17 cellular contexts compared by ENCODE assay signal in the genomic region with DNA sequence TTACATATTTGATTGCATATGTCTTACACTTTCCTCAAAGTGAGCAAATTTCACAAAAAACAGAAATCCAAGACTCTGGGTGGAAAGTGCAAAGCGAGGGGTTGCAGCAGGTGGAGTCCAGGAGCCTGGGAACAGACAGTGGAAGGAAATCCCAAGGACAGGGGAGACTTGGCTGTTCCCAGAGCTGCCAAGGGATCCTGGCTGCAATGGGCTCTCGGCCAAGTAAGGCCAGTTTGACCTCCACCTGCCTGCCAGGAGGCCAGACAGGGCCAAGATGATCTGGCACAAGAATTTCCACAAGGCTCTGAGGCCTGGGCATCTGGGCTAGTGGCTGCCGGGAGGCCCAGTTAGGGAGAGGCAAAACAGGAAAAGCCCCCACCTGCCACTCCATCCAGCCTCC. TPM values are rescaled to one million over a fixed set of nuclear protein-coding genes. Genes with fewer than 3 reads are reported as not detected.
DNase-seq lines count a peak whose midpoint lies in the region; ATAC-seq, FAIRE-seq and TF ChIP-seq lines count a peak whose summit lies in the region.
"Had no signal": no experiment of that assay in that cellular context is flagged by ENCODE, and none has a peak within 500 bp of the region (broad histone marks: within the 10 kb centered on the region; RNA-seq: fewer than 3 reads in every experiment).

No MANE protein-coding gene starts in this region.

- H3K9me3 ChIP-seq in BLaER1 (no peaks in the 10 kb centered on the region), skeletal muscle tissue (ENCODE audit: control insufficient read depth in 3 of 3, low read length in 3 of 3) (no peaks in the 10 kb centered on the region), kidney (ENCODE audit: control insufficient read depth in 1 of 2, low read length in 2 of 2) (no peaks in the 10 kb centered on the region)
- H3K9me3 ChIP-seq: spleen, upper lobe of right lung had no signal

- ATAC-seq in left cardiac atrium (peak; percentile 14 to 28), GM18907 (IDR thresholded peaks at IDR 0.05; ENCODE audit: unreplicated experiment) (no peak)
- ATAC-seq: activated CD8-positive, alpha-beta T cell treated with anti-CD3 and anti-CD28 coated beads for 36 hours; HCT116; upper lobe of right lung had no signal

- FAIRE-seq in kidney (lab: Jason Lieb, UNC): no peak

- no peak overlapping the region for H3K4me2 ChIP-seq in BLaER1

- TF ChIP-seq CTCF in kidney (IDR thresholded peaks at IDR 0.05; ENCODE audit: borderline replicate concordance, extremely low read depth, insufficient read depth): no peak

- intact Hi-C loops in left cardiac atrium (cut with DNase I): no loop called here
- intact Hi-C loops in kidney (cut with DNase I): no loop called here

- H3K4me1 ChIP-seq in BLaER1 (peaks cover 30% of the 10 kb centered on the region), skeletal muscle tissue (ENCODE audit: control insufficient read depth in 3 of 3, insufficient read depth in 3 of 3, low read length in 3 of 3) (peaks cover 28 to 46% (median 46%) of the 10 kb centered on the region in 3 donors), kidney (ENCODE audit: control insufficient read depth in 1 of 2, insufficient read depth in 1 of 2, low read depth in 1 of 2, low read length in 2 of 2) (peaks cover 0 to 6% of the 10 kb centered on the region in 2 donors)

- H3K9ac ChIP-seq in BLaER1 (no peak overlapping the region), skeletal muscle tissue (ENCODE audit: low read depth in 1 of 3, low read length in 3 of 3) (peak overlapping the region in 1 of 3 donors; percentile 64), kidney (ENCODE audit: low read length in 2 of 2) (no peak overlapping the region)

- no peaks in the 10 kb centered on the region for H3K27me3 ChIP-seq in BLaER1
- no peaks in the 10 kb centered on the region for H3K27me3 ChIP-seq in skeletal muscle tissue (ENCODE audit: control insufficient read depth in 3 of 3, insufficient read depth in 3 of 3, low read length in 3 of 3)
- H3K27me3 ChIP-seq: spleen, upper lobe of right lung had no signal

- peaks cover 100% of the 10 kb centered on the region for H4K20me1 ChIP-seq in BLaER1

- H3K36me3 ChIP-seq in BLaER1 (peaks cover 88% of the 10 kb centered on the region), skeletal muscle tissue (ENCODE audit: control insufficient read depth in 3 of 3, insufficient read depth in 3 of 3, low read length in 3 of 3) (no peaks in the 10 kb centered on the region), kidney (ENCODE audit: control insufficient read depth in 1 of 2, insufficient read depth in 2 of 2, low read length in 2 of 2) (no peaks in the 10 kb centered on the region)
- H3K36me3 ChIP-seq: spleen, upper lobe of right lung had no signal

- H3K27ac ChIP-seq in BLaER1: peak overlapping the region; percentile 29; the same call in 1 of the 2 replicates
- H3K27ac ChIP-seq in angular gyrus (ENCODE audit: low read depth, low read length): peak overlapping the region; percentile 87
- peak overlapping the region; percentile 39 for H3K27ac ChIP-seq in skeletal muscle tissue (ENCODE audit: low read depth, low read length)
- H3K27ac ChIP-seq in kidney (ENCODE audit: low read depth in 2 of 2, low read length in 2 of 2): no peak overlapping the region
- H3K27ac ChIP-seq: upper lobe of right lung, WERI-Rb-1 had no signal

- H3K4me3 ChIP-seq in BLaER1 (no peak overlapping the region), skeletal muscle tissue (ENCODE audit: low read length in 3 of 3) (no peak overlapping the region), kidney (ENCODE audit: low read length in 2 of 2) (no peak overlapping the region)
- H3K4me3 ChIP-seq: lung, spleen, upper lobe of right lung had no signal

- no peak for DNase-seq in left cardiac atrium
- no peak for DNase-seq in GOT3 (lab: John Stamatoyannopoulos, UW)
- DNase-seq in kidney: no peak
- no peak for DNase-seq in ACHN
- DNase-seq: activated CD8-positive, alpha-beta T cell treated with anti-CD3 and anti-CD28 coated beads for 36 hours; NCI-H1417; NK-92 treated with Interleukin-12 subunit alpha and Interleukin-12 subunit beta, amount 100 ng/mL, for 24 hours; spleen; T-helper 1 cell; upper lobe of right lung; WERI-Rb-1 had no signal

- in situ Hi-C loops in ACHN (cut with HindIII; ENCODE audit: low pct_ligation_motif_present, low pct_unique_long_range_greater_than_20kb, low sequenced_read_pairs): no loop called here

RNA-seq across cellular contexts. Expression of gene SCARB1, which starts 16.6 kb away (rescaled TPM):
- total RNA-seq in left cardiac atrium (10 to 100 TPM; 26.2 to 31.3 TPM), skeletal muscle tissue (5.2 TPM), kidney (13.2 TPM)
- polyA plus RNA-seq in kidney (ENCODE audit: insufficient read depth, low read depth, low replicate concordance): 12.3 TPM

Comparison
In these comparisons a context has a peak if more than half of its experiments do, and no peak if none do; other contexts are left out.
1. H3K27ac ChIP-seq: peak in BLaER1 (single experiment), angular gyrus (single experiment) and skeletal muscle tissue (single experiment); none in kidney (0 of 2).